2 cellular contexts compared by ENCODE assay signal in genomic region chr10:101131962-101132635, GRCh38.
TF ChIP-seq lines count a peak whose summit lies in the region.

No MANE protein-coding gene starts in this region.

TF ChIP-seq in SK-N-SH, 30 proteins besides CTCF, POLR2A, EP300 and RAD21 (continued from another document):
- TF ChIP-seq JUND (IDR thresholded peaks at IDR 0.05) (no peak), USF1 (IDR thresholded peaks at IDR 0.05; ENCODE audit: borderline replicate concordance, low read depth) (no peak), TCF12 (IDR thresholded peaks at IDR 0.05) (no peak), ELF1 (IDR thresholded peaks at IDR 0.05) (no peak), POLR2AphosphoS5 (IDR thresholded peaks at IDR 0.05; ENCODE audit: low read depth, low read length) (no peak), USF2 (IDR thresholded peaks at IDR 0.05; ENCODE audit: borderline replicate concordance, low read depth, low read length) (no peak), SIN3A (IDR thresholded peaks at IDR 0.05; ENCODE audit: borderline replicate concordance, low read depth, low read length) (no peak), GABPA (IDR thresholded peaks at IDR 0.05; ENCODE audit: low read depth) (no peak), CHD2 (IDR thresholded peaks at IDR 0.05; ENCODE audit: low read length, partially characterized antibody) (no peak), FOXJ3 (CRISPR knock-in tag; IDR thresholded peaks at IDR 0.05) (no peak), FOSL2 (IDR thresholded peaks at IDR 0.05; ENCODE audit: borderline replicate concordance, low read depth) (no peak)

TF ChIP-seq in SK-N-SH treated with all-trans-retinoic acid at 6 μM for 48 hours, 23 proteins besides CTCF, POLR2A, EP300 and RAD21 (continued from another document):
- TF ChIP-seq CREB5 (CRISPR knock-in tag; IDR thresholded peaks at IDR 0.05; ENCODE audit: low read depth) (no peak), BACH2 (CRISPR knock-in tag; IDR thresholded peaks at IDR 0.05; ENCODE audit: borderline replicate concordance) (no peak), PPARA (CRISPR knock-in tag; IDR thresholded peaks at IDR 0.05; ENCODE audit: borderline replicate concordance) (no peak), TSHZ2 (CRISPR knock-in tag; IDR thresholded peaks at IDR 0.05) (no peak)
TF ChIP-seq in SK-N-SH treated with all-trans-retinoic acid at 6 μM for 48 hours: peak in this region for 0.
